ENCODE assay signal across 8 cellular contexts in genomic region chr12:104958009-104958945, GRCh38. TPM values are rescaled to one million over a fixed set of nuclear protein-coding genes. Genes with fewer than 3 reads are reported as not detected.
A peak's percentile ranks its signal among the peaks of the same experiment; 100 is the strongest.
DNase-seq lines count a peak whose midpoint lies in the region; ATAC-seq lines count a peak whose summit lies in the region.

SLC41A2 (minus strand) TSS chr12:104958290; CDS start chr12:104928527, 29,763 bp downstream.

- peak within 1 kb of the TSS; percentile 40 for H3K27ac ChIP-seq in epithelial cell of prostate

- DNase-seq in COLO668 (lab: John Stamatoyannopoulos, UW; ENCODE audit: unreplicated experiment) (peak; percentile 95), NOMO-1 treated with DMSO at 0.1 percent for 48 hours (lab: John Stamatoyannopoulos, UW; ENCODE audit: unreplicated experiment) (peak; percentile 43), activated T-cell treated with anti-CD3 and anti-CD28 coated beads for 1 hour (ENCODE audit: low read depth) (peak; percentile 67), epithelial cell of prostate (ENCODE audit: low read depth, low spot score) (peak; percentile 27), mucosa of gallbladder (ENCODE audit: low spot score) (peak; percentile 78)
- DNase-seq in stimulated activated CD8-positive, alpha-beta memory T cell treated with anti-CD3 and anti-CD28 coated beads, Interleukin-4, amount 100 ng/mL, for 24 hours (ENCODE audit: low read depth) = peak; percentile 69

- ATAC-seq in GM19351 (IDR thresholded peaks at IDR 0.05; ENCODE audit: unreplicated experiment) (peak; percentile 72), HG03520 (IDR thresholded peaks at IDR 0.05; ENCODE audit: unreplicated experiment) (peak; percentile 65)

RNA-seq across cellular contexts. Expression of gene SLC41A2, which starts in this region (rescaled TPM):
- total RNA-seq in mucosa of gallbladder = 74.6 TPM

Comparison
In these comparisons a context has a peak if more than half of its experiments do, and no peak if none do; other contexts are left out.
1. Peak in every context shown above with its lines: DNase-seq, ATAC-seq and H3K27ac ChIP-seq.
2. DNase-seq: peak in every context shown above with its lines; median percentile 95 in COLO668; 78 in mucosa of gallbladder; 69 in stimulated activated CD8-positive, alpha-beta memory T cell treated with anti-CD3 and anti-CD28 coated beads, Interleukin-4, amount 100 ng/mL, for 24 hours; 67 in activated T-cell treated with anti-CD3 and anti-CD28 coated beads for 1 hour; 43 in NOMO-1 treated with DMSO at 0.1 percent for 48 hours; 27 in epithelial cell of prostate.